In genomic region chr15:84878504-84878903, GRCh38 we compare ENCODE assay signal across 8 cellular contexts. TPM values are rescaled to one million over a fixed set of nuclear protein-coding genes. Genes with fewer than 3 reads are reported as not detected.
DNase-seq lines count a peak whose midpoint lies in the region; ATAC-seq and TF ChIP-seq lines count a peak whose summit lies in the region.

No MANE protein-coding gene starts in this region.

- intact Hi-C loops in activated CD4-positive, alpha-beta memory T cell treated with anti-CD3 and anti-CD28 coated beads for 36 hours (cut with micrococcal nuclease) = loop anchor here (1.0 to 5.0 kb wide), 5 partner anchors 49 to 290 kb away; partner anchors contain the start of genes NMB and WDR73
- intact Hi-C loops in mucosa of descending colon (cut with DNase I, micrococcal nuclease) = no loop called here

- no peaks in the 10 kb centered on the region for H3K9me3 Mint-ChIP-seq in activated CD4-positive, alpha-beta memory T cell treated with anti-CD3 and anti-CD28 coated beads for 36 hours
- no peaks in the 10 kb centered on the region for H3K9me3 Mint-ChIP-seq in endodermal cell

- CTCF ChIA-PET in activated CD4-positive, alpha-beta memory T cell treated with anti-CD3 and anti-CD28 coated beads for 36 hours (lab: Charles Lee) = interaction anchor here (0.6 to 4.3 kb wide), 17 partner anchors 12 to 292 kb away, joined by 3 to 26 read pairs (median 4); partner anchors contain the start of gene WDR73

- H3K36me3 ChIP-seq in endodermal cell (ENCODE audit: control insufficient read depth, insufficient read depth, low read length) (no peaks in the 10 kb centered on the region), mucosa of descending colon (ENCODE audit: low read depth) (no peaks in the 10 kb centered on the region)

- H3K9ac ChIP-seq in endodermal cell (ENCODE audit: extremely low read depth, low read length, poor library complexity, severe bottlenecking) = no peak overlapping the region

- no peaks in the 10 kb centered on the region for H3K27me3 ChIP-seq in endodermal cell (ENCODE audit: control insufficient read depth, insufficient read depth, low read length, poor library complexity, severe bottlenecking)

- no peak overlapping the region for H3K27ac ChIP-seq in endodermal cell (ENCODE audit: low read depth, low read length)

- H3K9me3 ChIP-seq in endodermal cell (ENCODE audit: control insufficient read depth, low read length) = no peaks in the 10 kb centered on the region
- no peaks in the 10 kb centered on the region for H3K9me3 ChIP-seq in mucosa of descending colon

- TF ChIP-seq CTCF in endodermal cell (conservative IDR thresholded peaks at IDR 0.05) = peak; percentile 88
- TF ChIP-seq CTCF in mucosa of descending colon (IDR thresholded peaks at IDR 0.05) = peak; percentile 50

- H3K4me1 ChIP-seq in endodermal cell (ENCODE audit: control insufficient read depth, insufficient read depth, low read length) (no peaks in the 10 kb centered on the region), mucosa of descending colon (ENCODE audit: low read depth) (no peaks in the 10 kb centered on the region)

- H3K4me3 ChIP-seq in endodermal cell (ENCODE audit: low read length) = no peak overlapping the region
- no peak overlapping the region for H3K4me3 ChIP-seq in mucosa of descending colon

- 67 to 79% methylated on average over 2 to 4 of the region's 4 CpGs for WGBS in endodermal cell (ENCODE audit: insufficient coverage in 1 of 2, insufficient read length in 1 of 2), 2 experiments

- H3K4me3 Mint-ChIP-seq in activated CD4-positive, alpha-beta memory T cell treated with anti-CD3 and anti-CD28 coated beads for 36 hours = no peak overlapping the region
- H3K4me3 Mint-ChIP-seq in endodermal cell = no peak overlapping the region

- DNase-seq in NCI-H2196 (lab: John Stamatoyannopoulos, UW; ENCODE audit: unreplicated experiment) (peak; percentile 16), NCI-H2196 treated with DMSO at 0.1 percent for 48 hours (lab: John Stamatoyannopoulos, UW; ENCODE audit: unreplicated experiment) (no peak), NCI-H460 (ENCODE audit: extremely low read depth, low read depth) (peak; percentile 21), endodermal cell (peak; percentile 90), mucosa of descending colon (peak in 2 of 3 donors; percentile 82 to 88)
- DNase-seq in activated CD4-positive, alpha-beta memory T cell treated with anti-CD3 and anti-CD28 coated beads for 36 hours = peak; percentile 80
- peak; percentile 36 for DNase-seq in stimulated activated CD8-positive, alpha-beta memory T cell treated with anti-CD3 and anti-CD28 coated beads, Interleukin-4, amount 100 ng/mL, for 24 hours (ENCODE audit: low read depth)

- H3K27me3 Mint-ChIP-seq in activated CD4-positive, alpha-beta memory T cell treated with anti-CD3 and anti-CD28 coated beads for 36 hours = no peaks in the 10 kb centered on the region
- H3K27me3 Mint-ChIP-seq in endodermal cell (ENCODE audit: insufficient read depth) = peaks cover 4% of the 10 kb centered on the region

- H3K4me1 Mint-ChIP-seq in activated CD4-positive, alpha-beta memory T cell treated with anti-CD3 and anti-CD28 coated beads for 36 hours (ENCODE audit: low read depth) = no peaks in the 10 kb centered on the region
- peaks cover 2% of the 10 kb centered on the region for H3K4me1 Mint-ChIP-seq in endodermal cell

- ATAC-seq in mucosa of descending colon (peak; percentile 91), HG03025 (IDR thresholded peaks at IDR 0.05; ENCODE audit: low FRiP score, unreplicated experiment) (no peak)

- H3K27ac Mint-ChIP-seq in activated CD4-positive, alpha-beta memory T cell treated with anti-CD3 and anti-CD28 coated beads for 36 hours = no peak overlapping the region
- H3K27ac Mint-ChIP-seq in endodermal cell = no peak overlapping the region

- POLR2A ChIA-PET in activated CD4-positive, alpha-beta memory T cell treated with anti-CD3 and anti-CD28 coated beads for 36 hours (lab: Charles Lee) = no interaction called here

- no peaks in the 10 kb centered on the region for H3K36me3 Mint-ChIP-seq in activated CD4-positive, alpha-beta memory T cell treated with anti-CD3 and anti-CD28 coated beads for 36 hours
- no peaks in the 10 kb centered on the region for H3K36me3 Mint-ChIP-seq in endodermal cell (ENCODE audit: low read depth)

RNA-seq across cellular contexts. Expression of gene SLC28A1, which starts 6.0 kb away (rescaled TPM):
- total RNA-seq in NCI-H460 (2014; rRNA removed; shearing (Covaris generic)) = not detected in 2 replicates
- polyA plus RNA-seq in NCI-H460 (2014; cell fraction: nucleus; rRNA removed) = not detected in 2 replicates
- total RNA-seq in activated CD4-positive, alpha-beta memory T cell treated with anti-CD3 and anti-CD28 coated beads for 36 hours = not detected
- total RNA-seq in endodermal cell (not detected), mucosa of descending colon (not detected)
- polyA plus RNA-seq in endodermal cell (2013, experiment 1 of 2) = not detected
- polyA plus RNA-seq in endodermal cell (2013, experiment 2 of 2) = not detected
